ENCODE assay signal across 1 cellular context in genomic region chr10:12405342-12406320, GRCh38.
TF ChIP-seq lines count a peak whose summit lies in the region.

No MANE protein-coding gene starts in this region.

TF ChIP-seq in A549, 52 proteins besides CTCF, POLR2A, EP300 and RAD21 (continued from another document):
- TF ChIP-seq BCL3 (IDR thresholded peaks at IDR 0.05) (peak; percentile 72; the same call in 1 of the 3 replicates), HEYL (CRISPR knock-in tag; IDR thresholded peaks at IDR 0.05) (no peak), GATA3 (IDR thresholded peaks at IDR 0.05; ENCODE audit: borderline replicate concordance) (peak; percentile 88), NPAS2 (CRISPR knock-in tag; IDR thresholded peaks at IDR 0.05; ENCODE audit: borderline replicate concordance) (no peak), PHF8 (IDR thresholded peaks at IDR 0.05; ENCODE audit: borderline replicate concordance, low read depth) (no peak), SREBF2 (IDR thresholded peaks at IDR 0.05) (no peak), FOSB (CRISPR knock-in tag; IDR thresholded peaks at IDR 0.05) (0 out of 2 replicates have a peak, but pooled peaks have one; percentile 28), SMC3 (IDR thresholded peaks at IDR 0.05) (peak; percentile 32), ATOH8 (CRISPR knock-in tag; IDR thresholded peaks at IDR 0.05; ENCODE audit: low read depth) (no peak), RFX5 (IDR thresholded peaks at IDR 0.05) (no peak), FOSL2 (IDR thresholded peaks at IDR 0.05) (no peak), FOSL2 (CRISPR knock-in tag; IDR thresholded peaks at IDR 0.05) (peak; percentile 70), MAX (IDR thresholded peaks at IDR 0.05) (peak; percentile 59), JUNB (IDR thresholded peaks at IDR 0.05) (peak; percentile 68), MAFK (IDR thresholded peaks at IDR 0.05; ENCODE audit: partially characterized antibody) (peak; percentile 32), JUN (IDR thresholded peaks at IDR 0.05) (peak; percentile 42 to 57; a peak in 1 of 5 replicates), ZC3H11A (IDR thresholded peaks at IDR 0.05) (no peak)
